Comparison of ENCODE assay signal across 18 cellular contexts in genomic region chr7:96479015-96479645, GRCh38.
DNase-seq lines count a peak whose midpoint lies in the region; ATAC-seq and TF ChIP-seq lines count a peak whose summit lies in the region.
"Had no signal": no experiment of that assay in that cellular context is flagged by ENCODE, and none has a peak within 500 bp of the region (broad histone marks: within the 10 kb centered on the region; RNA-seq: fewer than 3 reads in every experiment).

No MANE protein-coding gene starts in this region.

- intact Hi-C loops in spleen (cut with DNase I; ENCODE audit: low total_unique reads), result no loop called here
- intact Hi-C loops in Right ventricle myocardium superior (cut with DNase I), result no loop called here

- peaks cover 17% of the 10 kb centered on the region for H3K4me1 Mint-ChIP-seq in activated CD8-positive, alpha-beta memory T cell treated with anti-CD3 and anti-CD28 coated beads, Interleukin-2, amount 10 ng/mL, durations not matched to agents 7 days and 5 days

- CTCF ChIA-PET in activated CD8-positive, alpha-beta memory T cell treated with anti-CD3 and anti-CD28 coated beads, Interleukin-2, amount 10 ng/mL, durations not matched to agents 7 days and 5 days (lab: Charles Lee), result no interaction called here

- peaks cover 5% of the 10 kb centered on the region for H3K27me3 Mint-ChIP-seq in activated CD8-positive, alpha-beta memory T cell treated with anti-CD3 and anti-CD28 coated beads, Interleukin-2, amount 10 ng/mL, durations not matched to agents 7 days and 5 days

- peak overlapping the region; percentile 81 for H3K27ac Mint-ChIP-seq in activated CD8-positive, alpha-beta memory T cell treated with anti-CD3 and anti-CD28 coated beads, Interleukin-2, amount 10 ng/mL, durations not matched to agents 7 days and 5 days

- TF ChIP-seq CTCF in spleen (IDR thresholded peaks at IDR 0.05 in 8 of 11, conservative IDR thresholded peaks at IDR 0.05 in 3 of 11), result no peak

- no peaks in the 10 kb centered on the region for H3K4me1 ChIP-seq in effector memory CD4-positive, alpha-beta T cell (ENCODE audit: control insufficient read depth, insufficient read depth, low read length, poor library complexity, severe bottlenecking)
- H3K4me1 ChIP-seq in spleen, result no peaks in the 10 kb centered on the region
- H3K4me1 ChIP-seq: suprapubic skin had no signal

- H3K4me3 ChIP-seq in effector memory CD4-positive, alpha-beta T cell (ENCODE audit: insufficient read depth, low read depth, low read length, poor library complexity, severe bottlenecking), result peak overlapping the region; percentile 29
- peak overlapping the region in 1 of 8 donors; percentile 18 for H3K4me3 ChIP-seq in spleen
- H3K4me3 ChIP-seq: ovary, suprapubic skin had no signal

- in situ Hi-C loops in SK-MEL-5 (cut with HindIII; ENCODE audit: low pct_unique_long_range_greater_than_20kb, low sequenced_read_pairs), result no loop called here

- no peak for DNase-seq in activated CD8-positive, alpha-beta memory T cell treated with anti-CD3 and anti-CD28 coated beads, Interleukin-2, amount 10 ng/mL, durations not matched to agents 7 days and 5 days
- DNase-seq in activated CD8-positive, alpha-beta memory T cell treated with anti-CD3 and anti-CD28 coated beads, Interleukin-2, amount 50 U/mL, for 4 hours, result no peak
- peak; percentile 26 for DNase-seq in SK-MEL-5 (ENCODE audit: low read depth, low spot score)
- DNase-seq in effector memory CD4-positive, alpha-beta T cell, result no peak
- DNase-seq in spleen, result no peak
- DNase-seq in Right ventricle myocardium superior, result no peak
- DNase-seq: amniotic stem cell; Calu3; islet precursor cell; midbrain; NCI-H146; ovary; SIG-M5; stimulated activated CD4-positive, alpha-beta T cell treated with anti-CD3 and anti-CD28 coated beads, Interleukin-12 subunit alpha, Interleukin-12 subunit beta, amount 100 ng/mL, for 4 hours had no signal

- peak overlapping the region; percentile 8 for H3K4me3 Mint-ChIP-seq in activated CD8-positive, alpha-beta memory T cell treated with anti-CD3 and anti-CD28 coated beads, Interleukin-2, amount 10 ng/mL, durations not matched to agents 7 days and 5 days

- no peak overlapping the region for H3K27ac ChIP-seq in effector memory CD4-positive, alpha-beta T cell (ENCODE audit: insufficient read depth, low read length, poor library complexity, severe bottlenecking)
- H3K27ac ChIP-seq in spleen, result peak overlapping the region in 5 of 8 donors; percentile 9 to 59 (median 31)
- H3K27ac ChIP-seq: epithelial cell of prostate, ovary, suprapubic skin had no signal

- H3K9me3 ChIP-seq in effector memory CD4-positive, alpha-beta T cell (ENCODE audit: control insufficient read depth, low read length), result no peaks in the 10 kb centered on the region
- H3K9me3 ChIP-seq in spleen, result no peaks in the 10 kb centered on the region
- H3K9me3 ChIP-seq: ovary, suprapubic skin had no signal

- TF ChIP-seq POLR2A in spleen (IDR thresholded peaks at IDR 0.05), result no peak

- peaks cover 2% of the 10 kb centered on the region for H3K36me3 Mint-ChIP-seq in activated CD8-positive, alpha-beta memory T cell treated with anti-CD3 and anti-CD28 coated beads, Interleukin-2, amount 10 ng/mL, durations not matched to agents 7 days and 5 days

- 59 to 73% (median 69%) methylated on average over 4 of the region's 4 CpGs for WGBS in spleen, 5 donors

- H3K36me3 ChIP-seq in effector memory CD4-positive, alpha-beta T cell (ENCODE audit: control insufficient read depth, insufficient read depth, low read length), result no peaks in the 10 kb centered on the region
- no peaks in the 10 kb centered on the region for H3K36me3 ChIP-seq in spleen
- H3K36me3 ChIP-seq: ovary, suprapubic skin had no signal

- no peaks in the 10 kb centered on the region for H3K27me3 ChIP-seq in effector memory CD4-positive, alpha-beta T cell (replicated peaks; ENCODE audit: control insufficient read depth, insufficient read depth, low read length, poor library complexity, severe bottlenecking)
- H3K27me3 ChIP-seq in spleen (replicated peaks in 1 of 7), result no peaks in the 10 kb centered on the region
- H3K27me3 ChIP-seq: ovary, suprapubic skin had no signal

- no peaks in the 10 kb centered on the region for H3K9me3 Mint-ChIP-seq in activated CD8-positive, alpha-beta memory T cell treated with anti-CD3 and anti-CD28 coated beads, Interleukin-2, amount 10 ng/mL, durations not matched to agents 7 days and 5 days (ENCODE audit: low read depth)

- ATAC-seq in activated CD8-positive, alpha-beta memory T cell treated with anti-CD3 and anti-CD28 coated beads, Interleukin-2, amount 10 ng/mL, durations not matched to agents 7 days and 5 days, result peak; percentile 45
- ATAC-seq in HG03095 (IDR thresholded peaks at IDR 0.05; ENCODE audit: unreplicated experiment) (no peak), Right ventricle myocardium superior (ENCODE audit: poor library complexity) (no peak), GM19023 (IDR thresholded peaks at IDR 0.05; ENCODE audit: unreplicated experiment) (no peak)
